In the genomic region with DNA sequence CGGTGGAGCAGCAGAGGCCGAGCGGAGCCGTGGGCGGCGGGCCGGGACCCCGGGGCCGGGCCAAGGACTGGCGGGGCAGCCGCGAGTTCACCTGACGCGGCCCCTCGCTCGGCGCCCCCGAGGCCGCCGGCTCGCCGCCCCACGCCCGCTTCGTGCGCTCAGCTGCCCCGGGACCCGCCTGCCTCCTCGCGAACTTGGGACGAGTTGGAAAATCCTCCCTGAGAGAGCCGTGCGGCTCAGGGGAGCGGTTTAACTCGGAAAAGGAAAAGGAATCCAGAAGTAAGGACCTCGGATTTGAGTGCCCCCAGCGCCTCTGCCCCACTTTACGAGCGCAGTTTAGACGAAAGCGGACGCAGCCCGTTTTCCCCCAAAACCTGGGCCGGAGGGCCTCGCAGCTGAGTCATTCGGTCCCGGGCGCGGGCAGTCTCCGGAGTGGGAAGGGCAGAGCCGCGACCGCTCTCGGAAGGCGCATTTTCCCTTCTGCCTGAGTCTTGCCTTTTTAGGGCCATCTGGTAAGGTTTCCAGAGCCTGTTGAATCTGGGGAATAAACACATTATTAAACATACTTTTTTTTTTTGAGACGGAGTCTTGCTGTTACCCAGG, we compare ENCODE assay signal across 8 cellular contexts. TPM values are rescaled to one million over a fixed set of nuclear protein-coding genes. Genes with fewer than 3 reads are reported as not detected.
DNase-seq lines count a peak whose midpoint lies in the region; ATAC-seq and TF ChIP-seq lines count a peak whose summit lies in the region.

No MANE protein-coding gene starts in this region.

- peak overlapping the region; percentile 99 to 100 (median 100) for H3K27ac ChIP-seq in Peyer's patch
- peak overlapping the region; percentile 97 for H3K27ac ChIP-seq in neuronal stem cell (replicated peaks; ENCODE audit: low read length)
- H3K27ac ChIP-seq in substantia nigra (ENCODE audit: low read depth, low read length, poor library complexity, severe bottlenecking): peak overlapping the region; percentile 95

- peak overlapping the region; percentile 74 for H2AK5ac ChIP-seq in neuronal stem cell (ENCODE audit: low read depth, low read length)

- TF ChIP-seq CTCF in Peyer's patch (IDR thresholded peaks at IDR 0.05) (no peak), foreskin fibroblast (IDR thresholded peaks at IDR 0.05; ENCODE audit: low read depth, low read length) (no peak)

- H4K91ac ChIP-seq in neuronal stem cell (ENCODE audit: low read depth, low read length, poor library complexity): no peak overlapping the region

- H3K27me3 ChIP-seq in Peyer's patch: no peaks in the 10 kb centered on the region
- no peaks in the 10 kb centered on the region for H3K27me3 ChIP-seq in neuronal stem cell (ENCODE audit: control insufficient read depth in 3 of 3, insufficient read depth in 3 of 3, low read depth in 1 of 3, low read length in 3 of 3)

- H3K4me3 ChIP-seq in Peyer's patch: peak overlapping the region; percentile 75 to 93 (median 83)
- peak overlapping the region; percentile 91 to 93 for H3K4me3 ChIP-seq in foreskin fibroblast (ENCODE audit: low read depth in 1 of 2, low read length in 2 of 2)
- peak overlapping the region; percentile 60 to 98 for H3K4me3 ChIP-seq in neuronal stem cell (ENCODE audit: low read length in 2 of 2)

- ATAC-seq in HG02623 (IDR thresholded peaks at IDR 0.05; ENCODE audit: unreplicated experiment) (peak; percentile 11), GM21447 (IDR thresholded peaks at IDR 0.05; ENCODE audit: unreplicated experiment) (no peak)

- peak overlapping the region; percentile 100 for H3K23ac ChIP-seq in neuronal stem cell (ENCODE audit: low read depth, low read length, poor library complexity)

- H2BK15ac ChIP-seq in neuronal stem cell (ENCODE audit: low read length): peak overlapping the region; percentile 85

- H3K79me1 ChIP-seq in neuronal stem cell (ENCODE audit: low read depth, low read length): peaks cover 2% of the 10 kb centered on the region

- no peak for TF ChIP-seq POLR2A in Peyer's patch (IDR thresholded peaks at IDR 0.05)

- no peaks in the 10 kb centered on the region for H3K9me3 ChIP-seq in Peyer's patch
- H3K9me3 ChIP-seq in neuronal stem cell (replicated peaks in 1 of 2; ENCODE audit: control insufficient read depth in 2 of 2, insufficient read depth in 1 of 2, low read depth in 1 of 2, low read length in 2 of 2): no peaks in the 10 kb centered on the region

- H3K4me2 ChIP-seq in neuronal stem cell (ENCODE audit: insufficient read depth, low read length, poor library complexity, severe bottlenecking): peak overlapping the region; percentile 48

- H4K8ac ChIP-seq in neuronal stem cell (ENCODE audit: low read depth, low read length): no peak overlapping the region

- H3K9ac ChIP-seq in neuronal stem cell (ENCODE audit: low read depth, low read length, poor library complexity): peak overlapping the region; percentile 94

- H2AFZ ChIP-seq in neuronal stem cell (ENCODE audit: low read length): peak overlapping the region; percentile 94

- H2BK5ac ChIP-seq in neuronal stem cell (ENCODE audit: low read length): peak overlapping the region; percentile 70

- H2BK12ac ChIP-seq in neuronal stem cell (ENCODE audit: low read length): no peak overlapping the region

- no peaks in the 10 kb centered on the region for H3K4me1 ChIP-seq in Peyer's patch
- H3K4me1 ChIP-seq in neuronal stem cell (ENCODE audit: control insufficient read depth in 2 of 2, insufficient read depth in 1 of 2, low read depth in 1 of 2, low read length in 2 of 2): peaks cover 0 to 4% of the 10 kb centered on the region in 2 donors

- in situ Hi-C loops in Caki2 (cut with HindIII; ENCODE audit: low pct_unique_long_range_greater_than_20kb, low sequenced_read_pairs): no loop called here

- H3K4ac ChIP-seq in neuronal stem cell (ENCODE audit: low read length): no peak overlapping the region

- H3K18ac ChIP-seq in neuronal stem cell (ENCODE audit: low read length): peak overlapping the region; percentile 98

- no peak overlapping the region for H2BK120ac ChIP-seq in neuronal stem cell (ENCODE audit: low read depth, low read length)

- H3K14ac ChIP-seq in neuronal stem cell (ENCODE audit: low read length): peak overlapping the region; percentile 79

- peak; percentile 58 for DNase-seq in Caki2 (ENCODE audit: low read depth)
- peak; percentile 46 to 77 (median 76) for DNase-seq in Peyer's patch
- DNase-seq in activated gamma-delta T cell treated with Interleukin-2 at 50 U/mL for 16 hours: peak; percentile 50
- DNase-seq in foreskin fibroblast: peak; percentile 64 to 87
- peak; percentile 62 for DNase-seq in neuronal stem cell (ENCODE audit: low spot score)
- peak in 34 of 49 donors; percentile 18 to 76 (median 49) for DNase-seq in substantia nigra (lab: John Stamatoyannopoulos, UW)

- WGBS in neuronal stem cell (ENCODE audit: extremely low coverage in 2 of 2, insufficient read length in 2 of 2, insufficient replicate concordance in 1 of 2), 2 donors: no CpG with 5 or more reads among the region's 56 CpGs

- H3K36me3 ChIP-seq in Peyer's patch: no peaks in the 10 kb centered on the region
- no peaks in the 10 kb centered on the region for H3K36me3 ChIP-seq in neuronal stem cell (replicated peaks in 1 of 2; ENCODE audit: control insufficient read depth in 2 of 2, insufficient read depth in 2 of 2, low read length in 2 of 2)

RNA-seq across cellular contexts. Expression of a gene that starts 0.7 kb away (rescaled TPM):
- total RNA-seq in Caki2 (2014; rRNA removed; shearing (Covaris generic); ENCODE audit: low replicate concordance): 52.2 and 53.2 TPM in 2 replicates
- total RNA-seq in Peyer's patch: 10 to 100 TPM; 13.9 to 19.0 (median 16.0) TPM
- 53.1 TPM for polyA plus RNA-seq in neuronal stem cell (2013, experiment 1 of 2)
- 53.6 TPM for polyA plus RNA-seq in neuronal stem cell (2013, experiment 2 of 2)

RNA-seq across cellular contexts. Expression of a gene that starts 37.2 kb away (rescaled TPM):
- total RNA-seq in Caki2 (2014; rRNA removed; shearing (Covaris generic); ENCODE audit: low replicate concordance): 10.4 and 14.9 TPM in 2 replicates
- 10 to 100 TPM; 13.8 to 21.6 (median 17.7) TPM for total RNA-seq in Peyer's patch
- polyA plus RNA-seq in neuronal stem cell (2013, experiment 1 of 2): 24.9 TPM
- polyA plus RNA-seq in neuronal stem cell (2013, experiment 2 of 2): 26.1 TPM
